18 cellular contexts compared by ENCODE assay signal in the genomic region with DNA sequence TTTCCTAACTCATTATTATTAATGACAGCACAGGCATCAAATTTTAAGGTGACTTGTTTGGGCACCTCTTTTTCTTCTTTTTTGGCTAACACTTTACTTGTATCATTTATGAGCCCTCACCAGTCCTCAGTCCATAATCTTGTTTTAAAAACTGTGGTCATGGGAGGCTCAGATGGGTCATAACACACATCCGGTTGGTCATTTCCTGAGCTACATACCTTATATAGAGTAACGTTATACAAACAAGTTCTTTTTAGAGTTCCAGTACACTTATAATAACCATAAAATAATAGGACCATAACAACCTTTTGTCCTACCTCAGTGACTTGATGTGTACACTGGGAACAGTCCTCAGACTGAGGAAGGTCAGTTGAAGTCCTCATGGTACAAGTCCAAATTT. TPM values are rescaled to one million over a fixed set of nuclear protein-coding genes. Genes with fewer than 3 reads are reported as not detected.
A peak's percentile ranks its signal among the peaks of the same experiment; 100 is the strongest.
DNase-seq lines count a peak whose midpoint lies in the region; FAIRE-seq and TF ChIP-seq lines count a peak whose summit lies in the region.
"Had no signal": no experiment of that assay in that cellular context is flagged by ENCODE, and none has a peak within 500 bp of the region (broad histone marks: within the 10 kb centered on the region; RNA-seq: fewer than 3 reads in every experiment).

No MANE protein-coding gene starts in this region.

- H3K9me3 Mint-ChIP-seq in neural progenitor cell: no peaks in the 10 kb centered on the region
- H3K9me3 Mint-ChIP-seq: CD4-positive, alpha-beta T cell had no signal

- no peak overlapping the region for H3K4me3 ChIP-seq in GM12865 (ENCODE audit: low read depth, low read length)
- H3K4me3 ChIP-seq in brain microvascular endothelial cell (ENCODE audit: low read depth, low read length): no peak overlapping the region
- no peak overlapping the region for H3K4me3 ChIP-seq in fibroblast of pulmonary artery (replicated peaks; ENCODE audit: low read depth, low read length)
- no peak overlapping the region for H3K4me3 ChIP-seq in neural progenitor cell
- no peak overlapping the region for H3K4me3 ChIP-seq in lower leg skin (ENCODE audit: low read depth, poor library complexity, severe bottlenecking)

- 75 to 78% methylated on average over 2 of the region's 2 CpGs for WGBS in lower leg skin, 2 donors

- H3K36me3 ChIP-seq in brain microvascular endothelial cell (replicated peaks) (no peaks in the 10 kb centered on the region), neural progenitor cell (no peaks in the 10 kb centered on the region)

- no peaks in the 10 kb centered on the region for H3K4me1 ChIP-seq in neural progenitor cell

- no peak overlapping the region for H3K9ac ChIP-seq in neural progenitor cell

- in situ Hi-C loops in brain microvascular endothelial cell (cut with HindIII; ENCODE audit: low pct_ligation_motif_present, low sequenced_read_pairs): no loop called here

- H3K27ac ChIP-seq in brain microvascular endothelial cell: no peak overlapping the region
- H3K27ac ChIP-seq in neural progenitor cell: no peak overlapping the region
- H3K27ac ChIP-seq: HL-60 had no signal

- no peak overlapping the region for H3K27ac Mint-ChIP-seq in neural progenitor cell
- H3K27ac Mint-ChIP-seq: B cell; CD4-positive, alpha-beta T cell had no signal

- no peaks in the 10 kb centered on the region for H3K27me3 ChIP-seq in brain microvascular endothelial cell (replicated peaks)
- no peaks in the 10 kb centered on the region for H3K27me3 ChIP-seq in neural progenitor cell

- no peak overlapping the region for H2AFZ ChIP-seq in neural progenitor cell (replicated peaks)

- no peaks in the 10 kb centered on the region for H3F3A ChIP-seq in neural progenitor cell (ENCODE audit: low read depth)

- no peaks in the 10 kb centered on the region for H4K20me1 ChIP-seq in neural progenitor cell (ENCODE audit: low read depth)

- no peaks in the 10 kb centered on the region for H3K4me1 Mint-ChIP-seq in neural progenitor cell
- H3K4me1 Mint-ChIP-seq: B cell had no signal

- no peak for FAIRE-seq in urothelium cell line (lab: Jason Lieb, UNC)
- FAIRE-seq: G401.6, GM12892, GM19239 had no signal

- H3K36me3 Mint-ChIP-seq in neural progenitor cell: peaks cover 2% of the 10 kb centered on the region

- no peak overlapping the region for H3K4me3 Mint-ChIP-seq in neural progenitor cell
- H3K4me3 Mint-ChIP-seq: B cell; CD4-positive, alpha-beta T cell had no signal

- TF ChIP-seq POLR2A in lower leg skin (IDR thresholded peaks at IDR 0.05): no peak

- DNase-seq in GM12865 (ENCODE audit: low read depth) (peak; percentile 17), brain microvascular endothelial cell (peak; percentile 14), fibroblast of pulmonary artery (ENCODE audit: low read depth) (peak; percentile 35), neural progenitor cell (ENCODE audit: low spot score) (no peak), lower leg skin (ENCODE audit: low spot score in 2 of 2) (no peak), urothelium cell line (ENCODE audit: low spot score) (no peak), NCI-H1694 treated with DMSO at 0.1 percent for 48 hours (lab: John Stamatoyannopoulos, UW) (no peak)
- DNase-seq: ACHN; C1 segment of cervical spinal cord; Calu3; CD4-positive, alpha-beta T cell; DMS 273 treated with DMSO at 0.1 percent for 48 hours; KBM-7 had no signal

- H3K79me2 ChIP-seq in neural progenitor cell (ENCODE audit: low read depth): no peaks in the 10 kb centered on the region

- H3K9me3 ChIP-seq in neural progenitor cell (ENCODE audit: low read depth): no peaks in the 10 kb centered on the region

- intact Hi-C loops in lower leg skin (cut with DNase I; ENCODE audit: low total_unique reads): no loop called here

- peaks cover 2% of the 10 kb centered on the region for H3K27me3 Mint-ChIP-seq in neural progenitor cell (ENCODE audit: insufficient read depth, low read depth)
- H3K27me3 Mint-ChIP-seq: B cell; CD4-positive, alpha-beta T cell had no signal

- no peak for TF ChIP-seq CTCF in GM12865 (IDR thresholded peaks at IDR 0.05; ENCODE audit: insufficient read depth, low read depth, low read length, missing control alignments)
- no peak for TF ChIP-seq CTCF in brain microvascular endothelial cell (IDR thresholded peaks at IDR 0.05; ENCODE audit: low read depth, low read length, missing control alignments)
- no peak for TF ChIP-seq CTCF in fibroblast of pulmonary artery (IDR thresholded peaks at IDR 0.05; ENCODE audit: low read length, missing control alignments)
- no peak for TF ChIP-seq CTCF in neural progenitor cell (IDR thresholded peaks at IDR 0.05)
- TF ChIP-seq CTCF in lower leg skin (IDR thresholded peaks at IDR 0.05): no peak

- no peak overlapping the region for H3K4me2 ChIP-seq in neural progenitor cell

RNA-seq across cellular contexts. Expression of a gene that starts 21.1 kb away (rescaled TPM):
- total RNA-seq in neural progenitor cell (ENCODE audit: low replicate concordance): 138 and 222 TPM in 2 replicates
- total RNA-seq in lower leg skin: 100 to 1,000 TPM; 129 to 202 (median 171) TPM
- total RNA-seq: B cell had no signal

Comparison
In these comparisons a context has a peak if more than half of its experiments do, and no peak if none do; other contexts are left out.
1. DNase-seq: peak in GM12865 (single experiment), brain microvascular endothelial cell (single experiment) and fibroblast of pulmonary artery (single experiment); none in neural progenitor cell (single experiment), lower leg skin (0 of 2), urothelium cell line (single experiment) and NCI-H1694 treated with DMSO at 0.1 percent for 48 hours (single experiment).